In the genomic region with DNA sequence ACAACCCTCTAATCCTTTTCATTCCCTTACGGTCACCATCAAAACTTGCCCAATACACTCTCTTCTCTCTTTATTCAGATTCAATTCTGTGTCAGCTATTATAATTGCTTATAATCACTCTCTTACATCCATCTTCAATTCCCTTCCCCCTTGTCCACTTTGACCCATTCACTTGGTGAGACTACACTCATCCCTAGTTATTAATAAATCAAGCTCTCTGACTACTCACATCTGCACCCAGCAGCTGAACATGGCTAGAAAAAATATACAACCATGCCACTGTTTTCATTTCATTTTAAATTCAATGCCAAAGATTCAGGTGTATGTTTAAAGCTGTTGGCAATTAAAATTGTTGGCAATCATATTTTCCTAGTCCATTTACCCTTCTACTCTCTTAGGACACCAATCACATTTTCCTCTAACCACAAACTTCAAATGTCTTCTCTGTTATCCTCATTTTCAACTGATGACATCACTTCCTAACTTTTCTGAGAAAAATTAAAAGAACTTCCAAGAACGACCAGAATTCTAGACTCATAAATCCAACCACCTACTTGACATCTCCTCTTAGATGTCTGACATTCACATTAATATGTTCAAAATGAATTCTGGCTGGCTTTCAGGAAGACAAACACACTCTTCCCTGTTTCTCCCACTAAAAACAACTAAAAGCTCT, we compare ENCODE assay signal across 12 cellular contexts. TPM values are rescaled to one million over a fixed set of nuclear protein-coding genes. Genes with fewer than 3 reads are reported as not detected.
DNase-seq lines count a peak whose midpoint lies in the region; ATAC-seq and TF ChIP-seq lines count a peak whose summit lies in the region.
"Had no signal": no experiment of that assay in that cellular context is flagged by ENCODE, and none has a peak within 500 bp of the region (broad histone marks: within the 10 kb centered on the region; RNA-seq: fewer than 3 reads in every experiment).

No MANE protein-coding gene starts in this region.

- H3K4me1 ChIP-seq in thoracic aorta (ENCODE audit: control insufficient read depth in 1 of 2, low read depth in 2 of 2) (peaks cover 10 to 32% of the 10 kb centered on the region in 2 donors), vagina (peaks cover 25% of the 10 kb centered on the region)

- H3K27ac Mint-ChIP-seq in activated naive CD4-positive, alpha-beta T cell treated with anti-CD3 and anti-CD28 coated beads, Interleukin-2, amount 50 U/mL, for 24 hours: peak overlapping the region; percentile 65
- H3K27ac Mint-ChIP-seq in activated CD8-positive, alpha-beta T cell treated with anti-CD3 and anti-CD28 coated beads for 36 hours: peak overlapping the region; percentile 92

- H3K4me1 Mint-ChIP-seq in activated naive CD4-positive, alpha-beta T cell treated with anti-CD3 and anti-CD28 coated beads, Interleukin-2, amount 50 U/mL, for 24 hours: peaks cover 64% of the 10 kb centered on the region
- peaks cover 64% of the 10 kb centered on the region for H3K4me1 Mint-ChIP-seq in activated CD8-positive, alpha-beta T cell treated with anti-CD3 and anti-CD28 coated beads for 36 hours (ENCODE audit: low read depth)

- CTCF ChIA-PET in activated CD8-positive, alpha-beta T cell treated with anti-CD3 and anti-CD28 coated beads for 36 hours (lab: Charles Lee): interaction anchor here (0.6 to 1.9 kb wide), 5 partner anchors 8 to 539 kb away, joined by 3 to 8 read pairs (median 5); no protein-coding TSS in a partner anchor

- no peak for TF ChIP-seq POLR2A in vagina (IDR thresholded peaks at IDR 0.05)

- H3K9me3 ChIP-seq in thoracic aorta: no peaks in the 10 kb centered on the region
- H3K9me3 ChIP-seq in vagina: no peaks in the 10 kb centered on the region

- POLR2A ChIA-PET in activated CD8-positive, alpha-beta T cell treated with anti-CD3 and anti-CD28 coated beads for 36 hours (lab: Charles Lee): interaction anchor here (0.5 to 1.3 kb wide), 5 partner anchors 12 to 702 kb away, joined by 3 to 6 read pairs (median 3); partner anchors contain the start of genes SKP1 and VDAC1

- peak; percentile 52 for ATAC-seq in activated CD8-positive, alpha-beta T cell treated with anti-CD3 and anti-CD28 coated beads for 36 hours
- ATAC-seq in thoracic aorta (ENCODE audit: insufficient number of reproducible peaks, low FRiP score, low read depth): no peak
- ATAC-seq in HG02588 (IDR thresholded peaks at IDR 0.05; ENCODE audit: unreplicated experiment): no peak

- H3K36me3 ChIP-seq in thoracic aorta (no peaks in the 10 kb centered on the region), vagina (peaks cover 0 to 10% of the 10 kb centered on the region in 2 donors)

- no peaks in the 10 kb centered on the region for H3K27me3 ChIP-seq in thoracic aorta (replicated peaks; ENCODE audit: insufficient read depth)
- no peaks in the 10 kb centered on the region for H3K27me3 ChIP-seq in vagina
- H3K27me3 ChIP-seq: BLaER1 had no signal

- H3K4me3 Mint-ChIP-seq in activated naive CD4-positive, alpha-beta T cell treated with anti-CD3 and anti-CD28 coated beads, Interleukin-2, amount 50 U/mL, for 24 hours: peak overlapping the region; percentile 49
- peak overlapping the region; percentile 28 for H3K4me3 Mint-ChIP-seq in activated CD8-positive, alpha-beta T cell treated with anti-CD3 and anti-CD28 coated beads for 36 hours

- no peak for TF ChIP-seq CTCF in activated CD8-positive, alpha-beta T cell treated with anti-CD3 and anti-CD28 coated beads for 36 hours (IDR thresholded peaks at IDR 0.05)
- no peak for TF ChIP-seq CTCF in fibroblast of pulmonary artery (IDR thresholded peaks at IDR 0.05; ENCODE audit: low read length, missing control alignments)
- no peak for TF ChIP-seq CTCF in thoracic aorta (IDR thresholded peaks at IDR 0.05)
- no peak for TF ChIP-seq CTCF in vagina (IDR thresholded peaks at IDR 0.05)

- peaks cover 20% of the 10 kb centered on the region for H3K36me3 Mint-ChIP-seq in activated naive CD4-positive, alpha-beta T cell treated with anti-CD3 and anti-CD28 coated beads, Interleukin-2, amount 50 U/mL, for 24 hours
- peaks cover 49% of the 10 kb centered on the region for H3K36me3 Mint-ChIP-seq in activated CD8-positive, alpha-beta T cell treated with anti-CD3 and anti-CD28 coated beads for 36 hours (ENCODE audit: low read depth)

- intact Hi-C loops in activated CD8-positive, alpha-beta T cell treated with anti-CD3 and anti-CD28 coated beads for 36 hours (cut with micrococcal nuclease): no loop called here
- intact Hi-C loops in vagina (cut with DNase I): no loop called here

- H3K27ac ChIP-seq in thoracic aorta (peak overlapping the region; percentile 41 to 42), vagina (no peak overlapping the region)
- H3K27ac ChIP-seq: BLaER1 had no signal

- H3K9me3 Mint-ChIP-seq in activated naive CD4-positive, alpha-beta T cell treated with anti-CD3 and anti-CD28 coated beads, Interleukin-2, amount 50 U/mL, for 24 hours: no peaks in the 10 kb centered on the region
- H3K9me3 Mint-ChIP-seq in activated CD8-positive, alpha-beta T cell treated with anti-CD3 and anti-CD28 coated beads for 36 hours: peaks cover 6% of the 10 kb centered on the region

- H3K27me3 Mint-ChIP-seq in activated naive CD4-positive, alpha-beta T cell treated with anti-CD3 and anti-CD28 coated beads, Interleukin-2, amount 50 U/mL, for 24 hours: no peaks in the 10 kb centered on the region
- H3K27me3 Mint-ChIP-seq in activated CD8-positive, alpha-beta T cell treated with anti-CD3 and anti-CD28 coated beads for 36 hours: no peaks in the 10 kb centered on the region

- H3K4me3 ChIP-seq in fibroblast of pulmonary artery (replicated peaks; ENCODE audit: low read depth, low read length): no peak overlapping the region
- H3K4me3 ChIP-seq in thoracic aorta: no peak overlapping the region
- no peak overlapping the region for H3K4me3 ChIP-seq in vagina
- H3K4me3 ChIP-seq: BLaER1, lung had no signal

- DNase-seq in activated naive CD4-positive, alpha-beta T cell treated with Interleukin-2 at 50 U/mL for 16 hours: no peak
- no peak for DNase-seq in activated CD8-positive, alpha-beta T cell treated with anti-CD3 and anti-CD28 coated beads for 36 hours
- DNase-seq in fibroblast of pulmonary artery (ENCODE audit: low read depth): peak; percentile 64
- no peak for DNase-seq in thoracic aorta (ENCODE audit: low spot score)
- DNase-seq in vagina (ENCODE audit: extremely low spot score in 2 of 2): no peak
- no peak for DNase-seq in NCI-H1105 (lab: John Stamatoyannopoulos, UW)
- DNase-seq: activated CD4-positive, alpha-beta T cell treated with anti-CD3 and anti-CD28 coated beads, Interleukin-2, amount 50 U/mL, for 48 hours; Right ventricle myocardium superior had no signal

RNA-seq across cellular contexts. Expression of gene C5orf15, which starts 5.5 kb away (rescaled TPM):
- 10 to 100 TPM; 27.4 to 30.8 TPM for total RNA-seq in activated CD8-positive, alpha-beta T cell treated with anti-CD3 and anti-CD28 coated beads for 36 hours
- total RNA-seq in thoracic aorta (10 to 100 TPM; 39.5 to 56.1 TPM), vagina (35.8 TPM)

RNA-seq across cellular contexts. Expression of gene VDAC1, which starts 41.8 kb away (rescaled TPM):
- 100 to 1,000 TPM; 481 to 484 TPM for total RNA-seq in activated CD8-positive, alpha-beta T cell treated with anti-CD3 and anti-CD28 coated beads for 36 hours
- total RNA-seq in thoracic aorta (100 to 1,000 TPM in 1 of 2 donors, 10 to 100 TPM in 1; 77.0 to 112 TPM), vagina (95.3 TPM)
